ENCODE assay signal across 9 cellular contexts in the genomic region with DNA sequence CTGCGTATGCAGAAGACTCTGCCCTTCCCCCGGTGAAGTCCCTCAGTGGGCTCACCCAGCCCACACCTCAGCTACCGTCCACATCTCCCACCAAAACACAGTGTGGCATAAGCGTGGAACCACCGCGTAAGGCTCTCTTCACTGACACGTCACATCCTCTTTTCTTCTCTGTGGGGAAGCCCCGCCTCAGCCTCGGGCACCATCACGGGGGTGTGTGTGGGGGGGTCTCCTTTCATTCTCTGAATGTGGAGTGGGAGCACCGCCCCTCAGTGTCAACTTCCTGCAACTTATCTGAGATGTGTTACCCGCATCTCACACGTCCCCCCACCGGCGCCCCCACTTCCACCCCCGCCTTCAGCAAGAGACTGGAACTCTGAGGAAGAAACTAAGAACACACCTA.
DNase-seq lines count a peak whose midpoint lies in the region; ATAC-seq, FAIRE-seq and TF ChIP-seq lines count a peak whose summit lies in the region.
"Had no signal": no experiment of that assay in that cellular context is flagged by ENCODE, and none has a peak within 500 bp of the region (broad histone marks: within the 10 kb centered on the region; RNA-seq: fewer than 3 reads in every experiment).

No MANE protein-coding gene starts in this region.

- TF ChIP-seq CTCF in type B pancreatic cell (conservative IDR thresholded peaks at IDR 0.05) (no peak), hepatocyte (IDR thresholded peaks at IDR 0.05; ENCODE audit: poor library complexity) (no peak)

- no peak overlapping the region for H3K27ac Mint-ChIP-seq in type B pancreatic cell

- no peaks in the 10 kb centered on the region for H3K36me3 Mint-ChIP-seq in type B pancreatic cell

- ATAC-seq in HG03439 (IDR thresholded peaks at IDR 0.05; ENCODE audit: unreplicated experiment): no peak
- no peak for ATAC-seq in GM18909 (IDR thresholded peaks at IDR 0.05; ENCODE audit: poor library complexity, unreplicated experiment)

- no peaks in the 10 kb centered on the region for H3K79me2 ChIP-seq in hepatocyte

- peaks cover 15% of the 10 kb centered on the region for H3K4me1 Mint-ChIP-seq in type B pancreatic cell (ENCODE audit: unreplicated experiment)

- H2AFZ ChIP-seq in hepatocyte: no peak overlapping the region

- H3K27ac ChIP-seq in hepatocyte: no peak overlapping the region

- DNase-seq in GM18507 (ENCODE audit: extremely low spot score, insufficient read length, low read depth) (no peak), germinal center (ENCODE audit: low spot score) (peak; percentile 20), type B pancreatic cell (ENCODE audit: extremely low spot score, unreplicated experiment) (no peak), hepatocyte (ENCODE audit: low spot score) (no peak)
- peak; percentile 90 for DNase-seq in activated CD8-positive, alpha-beta memory T cell treated with anti-CD3 and anti-CD28 coated beads for 24 hours
- peak; percentile 67 for DNase-seq in stimulated activated CD8-positive, alpha-beta memory T cell treated with anti-CD3 and anti-CD28 coated beads, Interleukin-12 subunit alpha, Interleukin-12 subunit beta, amount 100 ng/mL, for 1 hour (ENCODE audit: low read depth)
- DNase-seq: DMS 273 treated with DMSO at 0.1 percent for 48 hours had no signal

- H3K9me3 Mint-ChIP-seq in type B pancreatic cell: no peaks in the 10 kb centered on the region

- H3K4me1 ChIP-seq in hepatocyte (ENCODE audit: insufficient read depth): no peaks in the 10 kb centered on the region

- FAIRE-seq in GM18507 (lab: Jason Lieb, UNC): peak; percentile 15

- H3K27me3 Mint-ChIP-seq in type B pancreatic cell: no peaks in the 10 kb centered on the region

- H3K9me2 ChIP-seq in hepatocyte (replicated peaks; ENCODE audit: insufficient read depth): no peaks in the 10 kb centered on the region

- H3K9me3 ChIP-seq in hepatocyte (ENCODE audit: low read depth): no peaks in the 10 kb centered on the region

- no peak overlapping the region for H3K4me3 Mint-ChIP-seq in type B pancreatic cell

- H3K27me3 ChIP-seq in hepatocyte: no peaks in the 10 kb centered on the region

- H3K4me2 ChIP-seq in hepatocyte: no peak overlapping the region

- H3K4me3 ChIP-seq in hepatocyte: no peak overlapping the region

- H3K36me3 ChIP-seq in hepatocyte (replicated peaks; ENCODE audit: insufficient read depth, low read depth): no peaks in the 10 kb centered on the region

- no peaks in the 10 kb centered on the region for H4K20me1 ChIP-seq in hepatocyte (ENCODE audit: insufficient read depth, poor library complexity, severe bottlenecking)

- WGBS in hepatocyte (ENCODE audit: low lambda C conversion rate, missing lambda C conversion rate): 94% methylated on average over 12 of the region's 16 CpGs

Comparison
In these comparisons a context has a peak if more than half of its experiments do, and no peak if none do; other contexts are left out.
1. DNase-seq: peak in activated CD8-positive, alpha-beta memory T cell treated with anti-CD3 and anti-CD28 coated beads for 24 hours (single experiment), germinal center (single experiment) and stimulated activated CD8-positive, alpha-beta memory T cell treated with anti-CD3 and anti-CD28 coated beads, Interleukin-12 subunit alpha, Interleukin-12 subunit beta, amount 100 ng/mL, for 1 hour (single experiment); none in GM18507 (single experiment), type B pancreatic cell (single experiment) and hepatocyte (single experiment).